Comparison of ENCODE assay signal across 13 cellular contexts in the genomic region with DNA sequence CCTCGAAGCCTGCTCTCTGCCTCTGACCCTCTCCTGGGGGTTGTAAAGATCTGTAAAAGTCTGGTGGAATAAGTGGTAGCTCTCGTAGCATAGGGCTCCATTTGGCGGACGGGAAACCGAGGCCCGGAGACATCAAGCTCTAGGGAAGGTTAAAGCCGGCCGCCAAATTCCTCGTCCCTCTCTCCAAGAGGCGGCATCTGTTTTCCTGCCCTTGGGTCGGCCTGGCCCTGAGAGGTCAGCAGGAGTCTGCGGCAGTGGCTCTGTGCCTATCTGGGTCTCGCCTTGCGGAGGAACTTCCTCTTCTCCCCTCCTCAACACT.
DNase-seq lines count a peak whose midpoint lies in the region; ATAC-seq and TF ChIP-seq lines count a peak whose summit lies in the region.
"Had no signal": no experiment of that assay in that cellular context is flagged by ENCODE, and none has a peak within 500 bp of the region (broad histone marks: within the 10 kb centered on the region; RNA-seq: fewer than 3 reads in every experiment).

No MANE protein-coding gene starts in this region.

- DNase-seq in GM23248: no peak
- no peak for DNase-seq in SK-N-MC (ENCODE audit: low read depth, low spot score)
- DNase-seq in mesenchymal stem cell: no peak
- DNase-seq in suprapubic skin (ENCODE audit: low spot score in 2 of 2): no peak
- DNase-seq in NCI-H187 (lab: John Stamatoyannopoulos, UW): no peak
- no peak for DNase-seq in ureter (ENCODE audit: low spot score)
- DNase-seq in iPS-NIHi7 (ENCODE audit: extremely low spot score): no peak
- DNase-seq: cerebellar nuclear complex; COR-L47; effector memory CD4-positive, alpha-beta T cell; NCI-H2171 treated with DMSO at 0.1 percent for 48 hours had no signal

- H3K27me3 ChIP-seq in GM23248 (replicated peaks; ENCODE audit: insufficient read depth) (peaks cover 29% of the 10 kb centered on the region), mesenchymal stem cell (ENCODE audit: control insufficient read depth in 1 of 2, insufficient read depth in 1 of 2, low read length in 2 of 2) (peaks cover 26 to 82% of the 10 kb centered on the region in 2 experiments), suprapubic skin (peaks cover 29% of the 10 kb centered on the region)

- no peaks in the 10 kb centered on the region for H4K20me1 ChIP-seq in GM23248 (ENCODE audit: insufficient read depth)

- H3K36me3 ChIP-seq in GM23248 (ENCODE audit: low read depth) (no peaks in the 10 kb centered on the region), SK-N-MC (ENCODE audit: insufficient read depth, low read length) (no peaks in the 10 kb centered on the region), mesenchymal stem cell (ENCODE audit: control insufficient read depth in 1 of 2, insufficient read depth in 2 of 2, low read depth in 1 of 2, low read length in 2 of 2) (no peaks in the 10 kb centered on the region), suprapubic skin (no peaks in the 10 kb centered on the region)
- H3K36me3 ChIP-seq: spleen had no signal

- H3K18ac ChIP-seq in mesenchymal stem cell (ENCODE audit: low read depth in 1 of 2, low read length in 2 of 2): no peak overlapping the region

- H2BK120ac ChIP-seq in mesenchymal stem cell (ENCODE audit: low read depth, low read length): no peak overlapping the region

- H3F3A ChIP-seq in GM23248 (ENCODE audit: insufficient read depth): no peaks in the 10 kb centered on the region

- H3K9me3 ChIP-seq in GM23248 (ENCODE audit: low read depth) (no peaks in the 10 kb centered on the region), SK-N-MC (ENCODE audit: low read depth, low read length) (no peaks in the 10 kb centered on the region), mesenchymal stem cell (ENCODE audit: control insufficient read depth, low read length) (no peaks in the 10 kb centered on the region), suprapubic skin (no peaks in the 10 kb centered on the region)
- H3K9me3 ChIP-seq: spleen had no signal

- H3K79me1 ChIP-seq in mesenchymal stem cell (replicated peaks; ENCODE audit: low read length, poor library complexity, severe bottlenecking): no peaks in the 10 kb centered on the region

- H3K9me2 ChIP-seq in GM23248 (ENCODE audit: insufficient read depth): no peaks in the 10 kb centered on the region

- peak overlapping the region; percentile 64 for H2AK5ac ChIP-seq in mesenchymal stem cell (ENCODE audit: low read length, severe bottlenecking)

- no peak overlapping the region for H3K14ac ChIP-seq in mesenchymal stem cell (ENCODE audit: low read length in 2 of 2)

- H3K4me3 ChIP-seq in GM23248 (peak overlapping the region; percentile 79), SK-N-MC (peak overlapping the region; percentile 81; the same call in 1 of the 2 replicates), mesenchymal stem cell (ENCODE audit: insufficient read depth in 1 of 2, low read depth in 1 of 2, low read length in 2 of 2) (no peak overlapping the region), suprapubic skin (peak overlapping the region; percentile 43)

- no peak overlapping the region for H3K23ac ChIP-seq in mesenchymal stem cell (ENCODE audit: low read length in 2 of 2)

- TF ChIP-seq EP300 in suprapubic skin (IDR thresholded peaks at IDR 0.05): no peak

- no peaks in the 10 kb centered on the region for H3K79me2 ChIP-seq in GM23248 (ENCODE audit: insufficient read depth)

- 0 out of 2 replicates have a peak overlapping the region, but pooled peaks have one; percentile 75 for H3K9ac ChIP-seq in GM23248
- H3K9ac ChIP-seq in SK-N-MC (ENCODE audit: insufficient read length): no peak overlapping the region
- H3K9ac ChIP-seq in mesenchymal stem cell (ENCODE audit: low read length): no peak overlapping the region

- no peak overlapping the region for H4K8ac ChIP-seq in mesenchymal stem cell (ENCODE audit: low read length)

- no peak overlapping the region for H2BK12ac ChIP-seq in mesenchymal stem cell (ENCODE audit: low read length in 2 of 2)

- no peak for ATAC-seq in HG02588 (IDR thresholded peaks at IDR 0.05; ENCODE audit: unreplicated experiment)

- peak overlapping the region; percentile 100 for H3K4me2 ChIP-seq in GM23248 (ENCODE audit: unreplicated experiment)
- H3K4me2 ChIP-seq in mesenchymal stem cell (ENCODE audit: low read length, poor library complexity, severe bottlenecking): no peak overlapping the region

- no peak overlapping the region for H2BK15ac ChIP-seq in mesenchymal stem cell (ENCODE audit: low read depth, poor library complexity, severe bottlenecking)

- no peaks in the 10 kb centered on the region for H3K4me1 ChIP-seq in GM23248 (ENCODE audit: insufficient read depth)
- H3K4me1 ChIP-seq in mesenchymal stem cell (ENCODE audit: control insufficient read depth, insufficient read depth, low read depth, low read length): peaks cover 17% of the 10 kb centered on the region
- peaks cover 11% of the 10 kb centered on the region for H3K4me1 ChIP-seq in suprapubic skin

- in situ Hi-C loops in GM23248 (cut with MboI): no loop called here

- no peak for TF ChIP-seq CTCF in suprapubic skin (IDR thresholded peaks at IDR 0.05)

- H2AFZ ChIP-seq in GM23248: peak overlapping the region; percentile 92
- no peak overlapping the region for H2AFZ ChIP-seq in mesenchymal stem cell (ENCODE audit: low read depth, low read length)

- no peak for TF ChIP-seq POLR2A in suprapubic skin (IDR thresholded peaks at IDR 0.05)

- H3K4ac ChIP-seq in mesenchymal stem cell (ENCODE audit: low read depth in 1 of 2, low read length in 2 of 2): no peak overlapping the region

- WGBS in GM23248 (ENCODE audit: low coverage in 1 of 2, low lambda C conversion rate in 2 of 2, missing lambda C conversion rate in 2 of 2), 2 experiments: 24 to 28% methylated on average over 14 of the region's 14 CpGs
- 86% methylated on average over 13 of the region's 14 CpGs for WGBS in mesenchymal stem cell
- WGBS in suprapubic skin: 76% methylated on average over 3 of the region's 14 CpGs

- H2BK5ac ChIP-seq in mesenchymal stem cell (ENCODE audit: low read depth, low read length, poor library complexity, severe bottlenecking): peak overlapping the region; percentile 63

- no peak overlapping the region for H3K27ac ChIP-seq in GM23248
- no peak overlapping the region for H3K27ac ChIP-seq in SK-N-MC
- H3K27ac ChIP-seq in mesenchymal stem cell (ENCODE audit: low read length, poor library complexity, severe bottlenecking): peak overlapping the region; percentile 73
- H3K27ac ChIP-seq in suprapubic skin: no peak overlapping the region

- H4K91ac ChIP-seq in mesenchymal stem cell (ENCODE audit: low read length): no peak overlapping the region

Comparison
In these comparisons a context has a peak if more than half of its experiments do, and no peak if none do; other contexts are left out.
1. H3K4me3 ChIP-seq: peak in GM23248 (single experiment), SK-N-MC (single experiment) and suprapubic skin (single experiment); none in mesenchymal stem cell (0 of 2).